ENCODE assay signal across 1 cellular context in the genomic region with DNA sequence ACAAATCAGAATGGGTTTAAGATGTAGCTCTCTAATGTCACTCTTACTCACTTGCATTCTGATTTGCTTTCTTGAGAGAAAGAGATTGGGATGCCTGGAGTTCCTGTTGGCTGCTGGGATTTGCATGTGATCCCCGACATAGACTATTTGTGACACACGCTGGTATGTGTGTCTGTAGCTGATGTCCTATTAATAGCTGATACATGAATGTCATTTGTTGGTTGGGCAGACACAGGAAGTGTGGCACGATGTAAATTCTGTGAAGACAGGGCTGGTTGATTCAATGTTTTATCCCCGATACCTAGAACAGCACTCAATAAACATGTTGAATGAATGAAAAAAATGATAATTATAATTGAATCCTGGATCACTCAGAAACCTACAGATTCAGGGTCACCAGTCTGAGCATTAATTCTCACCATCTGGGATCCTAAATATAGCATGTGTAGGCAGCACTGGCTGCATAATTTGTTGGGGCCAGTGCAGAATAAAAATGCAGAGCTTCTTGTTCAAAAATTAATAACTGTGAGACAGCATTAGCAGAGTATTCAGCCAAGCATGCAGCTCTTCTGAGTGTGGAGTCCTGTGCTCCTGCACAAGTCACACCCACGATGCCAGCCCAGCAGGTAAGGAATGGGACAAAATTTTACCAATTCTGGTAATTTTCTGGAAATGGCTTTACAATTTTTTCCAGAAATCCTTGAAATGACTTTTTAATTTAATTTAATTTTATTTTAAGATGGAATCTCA.
TF ChIP-seq lines count a peak whose summit lies in the region.

No MANE protein-coding gene starts in this region.

TF ChIP-seq in GM23338, 12 proteins besides CTCF, POLR2A, EP300 and RAD21:
- TF ChIP-seq ZNF462 (CRISPR knock-in tag; IDR thresholded peaks at IDR 0.05), result no peak
- TF ChIP-seq STAT1 (IDR thresholded peaks at IDR 0.05; ENCODE audit: unreplicated experiment), result no peak
- TF ChIP-seq NANOG (IDR thresholded peaks at IDR 0.05; ENCODE audit: borderline replicate concordance), result no peak
- no peak for TF ChIP-seq ZNF114 (CRISPR knock-in tag; IDR thresholded peaks at IDR 0.05)
- TF ChIP-seq CREB1 (CRISPR knock-in tag; IDR thresholded peaks at IDR 0.05; ENCODE audit: low read depth), result no peak
- TF ChIP-seq EZH2 (IDR thresholded peaks at IDR 0.05; ENCODE audit: low read depth, unreplicated experiment), result no peak
- TF ChIP-seq POLR2AphosphoS5 (IDR thresholded peaks at IDR 0.05; ENCODE audit: low read depth), result no peak
